10 cellular contexts compared by ENCODE assay signal in genomic region chr20:17609978-17610377, GRCh38. TPM values are rescaled to one million over a fixed set of nuclear protein-coding genes. Genes with fewer than 3 reads are reported as not detected.
DNase-seq lines count a peak whose midpoint lies in the region; ATAC-seq and TF ChIP-seq lines count a peak whose summit lies in the region.
"Had no signal": no experiment of that assay in that cellular context is flagged by ENCODE, and none has a peak within 500 bp of the region (broad histone marks: within the 10 kb centered on the region; RNA-seq: fewer than 3 reads in every experiment).

No MANE protein-coding gene starts in this region.

- H3K36me3 Mint-ChIP-seq in CD8-positive, alpha-beta memory T cell, result peaks cover 1 to 29% (median 4%) of the 10 kb centered on the region in 3 donors

- ATAC-seq in GM19467 (IDR thresholded peaks at IDR 0.05; ENCODE audit: unreplicated experiment) (no peak), HG03520 (IDR thresholded peaks at IDR 0.05; ENCODE audit: unreplicated experiment) (no peak)

- peak overlapping the region; percentile 18 for H3K27ac ChIP-seq in CD8-positive, alpha-beta memory T cell (ENCODE audit: low read depth, low read length)
- peak overlapping the region; percentile 76 for H3K27ac ChIP-seq in RWPE1
- H3K27ac ChIP-seq in epithelial cell of prostate, result peak overlapping the region; percentile 59
- H3K27ac ChIP-seq in smooth muscle cell (ENCODE audit: low read depth), result peak overlapping the region; percentile 17
- H3K27ac ChIP-seq in dorsolateral prefrontal cortex, result peak overlapping the region in 2 of 59 donors; percentile 18 to 21

- intact Hi-C loops in dorsolateral prefrontal cortex (cut with DNase I), result loop anchor here (10.0 kb wide), 1 partner anchor 105 kb away; no protein-coding TSS in a partner anchor

- H3K27ac Mint-ChIP-seq in CD8-positive, alpha-beta memory T cell, result peak overlapping the region; percentile 87 to 99 (median 94)

- H3K4me1 ChIP-seq in CD8-positive, alpha-beta memory T cell (ENCODE audit: insufficient read depth, low read length), result peaks cover 42% of the 10 kb centered on the region
- no peaks in the 10 kb centered on the region for H3K4me1 ChIP-seq in smooth muscle cell (ENCODE audit: low read depth)

- no peaks in the 10 kb centered on the region for H3K36me3 ChIP-seq in CD8-positive, alpha-beta memory T cell (ENCODE audit: insufficient read depth, low read length)
- H3K36me3 ChIP-seq in smooth muscle cell (ENCODE audit: low read depth), result peaks cover 19% of the 10 kb centered on the region

- 94% methylated on average over 7 of the region's 7 CpGs for WGBS in smooth muscle cell (ENCODE audit: low lambda C conversion rate)

- H3K9me3 Mint-ChIP-seq in CD8-positive, alpha-beta memory T cell, result no peaks in the 10 kb centered on the region

- H4K20me1 ChIP-seq in smooth muscle cell (ENCODE audit: low read depth), result peaks cover 99% of the 10 kb centered on the region

- H3K27me3 ChIP-seq in CD8-positive, alpha-beta memory T cell (ENCODE audit: insufficient read depth, low read length, poor library complexity, severe bottlenecking), result no peaks in the 10 kb centered on the region
- H3K27me3 ChIP-seq in smooth muscle cell (ENCODE audit: low read depth) (no peaks in the 10 kb centered on the region), dorsolateral prefrontal cortex (no peaks in the 10 kb centered on the region)

- H2AFZ ChIP-seq in smooth muscle cell (ENCODE audit: low read depth), result no peak overlapping the region

- no peaks in the 10 kb centered on the region for H3K9me3 ChIP-seq in CD8-positive, alpha-beta memory T cell (ENCODE audit: low read length)
- no peaks in the 10 kb centered on the region for H3K9me3 ChIP-seq in smooth muscle cell (replicated peaks; ENCODE audit: low read depth)

- no peak for DNase-seq in CD8-positive, alpha-beta memory T cell
- no peak for DNase-seq in RWPE1 (ENCODE audit: low spot score)
- no peak for DNase-seq in epithelial cell of prostate (ENCODE audit: low read depth, low spot score)
- DNase-seq in smooth muscle cell (lab: John Stamatoyannopoulos, UW; ENCODE audit: unreplicated experiment), result no peak
- DNase-seq in inferior parietal cortex (ENCODE audit: extremely low spot score), result no peak
- no peak for DNase-seq in dorsolateral prefrontal cortex
- DNase-seq: cerebellar nuclear complex, DMS79 had no signal

- H3F3A ChIP-seq in smooth muscle cell (ENCODE audit: low read depth), result peaks cover 58% of the 10 kb centered on the region

- no peaks in the 10 kb centered on the region for H3K27me3 Mint-ChIP-seq in CD8-positive, alpha-beta memory T cell

- CTCF ChIA-PET in CD8-positive, alpha-beta memory T cell (lab: Charles Lee), result interaction anchor here (1.0 to 2.0 kb wide), 6 partner anchors 13 to 105 kb away, joined by 3 to 11 read pairs (median 6); partner anchors contain the start of gene DSTN
- CTCF ChIA-PET in RWPE1 (lab: Yijun Ruan, JAX), result interaction anchor here (0.7 to 1.0 kb wide), 2 partner anchors 54 to 73 kb away, joined by 3 to 4 read pairs; no protein-coding TSS in a partner anchor

- H3K4me2 ChIP-seq in smooth muscle cell, result no peak overlapping the region

- POLR2A ChIA-PET in CD8-positive, alpha-beta memory T cell (lab: Charles Lee), result interaction anchor here (1.0 to 1.6 kb wide), 3 partner anchors 40 to 105 kb away, joined by 3 to 8 read pairs (median 5); partner anchors contain the start of genes DSTN and RRBP1
- POLR2A ChIA-PET in RWPE1 (lab: Yijun Ruan, JAX; ENCODE audit: low non-redundant PET), result no interaction called here

- TF ChIP-seq CTCF in RWPE1 (conservative IDR thresholded peaks at IDR 0.05; ENCODE audit: low read depth) (no peak), smooth muscle cell (IDR thresholded peaks at IDR 0.05; ENCODE audit: borderline replicate concordance, insufficient read depth, poor library complexity, severe bottlenecking) (no peak), dorsolateral prefrontal cortex (IDR thresholded peaks at IDR 0.05 in 54 of 56, conservative IDR thresholded peaks at IDR 0.05 in 2 of 56; ENCODE audit: low read depth in 1 of 56, partially characterized antibody in 56 of 56) (no peak)

- H3K4me3 ChIP-seq in CD8-positive, alpha-beta memory T cell (ENCODE audit: low read length), result peak overlapping the region; percentile 19
- H3K4me3 ChIP-seq in smooth muscle cell, result no peak overlapping the region
- no peak overlapping the region for H3K4me3 ChIP-seq in dorsolateral prefrontal cortex

- peak overlapping the region in 6 of 7 donors; percentile 23 to 84 (median 72) for H3K4me3 Mint-ChIP-seq in CD8-positive, alpha-beta memory T cell

- peaks cover 23% of the 10 kb centered on the region for H3K79me2 ChIP-seq in smooth muscle cell (ENCODE audit: low read depth)

- H3K9ac ChIP-seq in smooth muscle cell (ENCODE audit: low read depth), result no peak overlapping the region

- H3K4me1 Mint-ChIP-seq in CD8-positive, alpha-beta memory T cell, result peaks cover 35 to 51% (median 36%) of the 10 kb centered on the region in 3 donors

RNA-seq across cellular contexts. Expression of gene DSTN, which starts 40.1 kb away (rescaled TPM):
- 10 to 100 TPM; 66.4 to 66.9 TPM for total RNA-seq in CD8-positive, alpha-beta memory T cell
- 135 TPM for polyA plus RNA-seq in CD8-positive, alpha-beta memory T cell
- total RNA-seq in smooth muscle cell (486 and 582 TPM in 2 replicates), dorsolateral prefrontal cortex (100 to 1,000 TPM; 105 to 421 (median 232) TPM)
- polyA plus RNA-seq in smooth muscle cell, result 534 and 559 TPM in 2 replicates
